Comparison of ENCODE assay signal across 9 cellular contexts in genomic region chr6:104623052-104623690, GRCh38.
DNase-seq lines count a peak whose midpoint lies in the region; ATAC-seq and TF ChIP-seq lines count a peak whose summit lies in the region.
"Had no signal": no experiment of that assay in that cellular context is flagged by ENCODE, and none has a peak within 500 bp of the region (broad histone marks: within the 10 kb centered on the region; RNA-seq: fewer than 3 reads in every experiment).

No MANE protein-coding gene starts in this region.

- H3K27me3 ChIP-seq in HAP-1 (ENCODE audit: low read depth) (no peaks in the 10 kb centered on the region), kidney epithelial cell (ENCODE audit: control insufficient read depth, insufficient read depth, low read length) (no peaks in the 10 kb centered on the region)

- in situ Hi-C loops in HAP-1 (cut with MboI; ENCODE audit: low sequenced_read_pairs) (no loop called here), SK-MEL-5 (cut with HindIII; ENCODE audit: low pct_unique_long_range_greater_than_20kb, low sequenced_read_pairs) (no loop called here)

- H3K4me1 ChIP-seq in HAP-1: peaks cover 15% of the 10 kb centered on the region

- H3K36me3 ChIP-seq in HAP-1 (replicated peaks) (no peaks in the 10 kb centered on the region), kidney epithelial cell (ENCODE audit: control insufficient read depth, insufficient read depth, low read length) (no peaks in the 10 kb centered on the region)

- ATAC-seq in GM21576 (IDR thresholded peaks at IDR 0.05; ENCODE audit: unreplicated experiment): no peak
- ATAC-seq in HG02623 (IDR thresholded peaks at IDR 0.05; ENCODE audit: unreplicated experiment): no peak

- H3K9me3 ChIP-seq in HAP-1: no peaks in the 10 kb centered on the region

- H3K4me3 ChIP-seq in HAP-1: no peak overlapping the region
- H3K4me3 ChIP-seq in kidney epithelial cell (ENCODE audit: low read depth, low read length): no peak overlapping the region

- DNase-seq in DMS114 treated with DMSO at 0.1 percent for 48 hours (lab: John Stamatoyannopoulos, UW; ENCODE audit: unreplicated experiment): peak; percentile 18
- DNase-seq in HAP-1 (ENCODE audit: low spot score in 2 of 2): peak; percentile 21 to 63
- DNase-seq in SK-MEL-5 (ENCODE audit: low read depth, low spot score): peak; percentile 34
- no peak for DNase-seq in kidney epithelial cell (ENCODE audit: low read depth)
- DNase-seq in erythroblast (lab: John Stamatoyannopoulos, UW): no peak
- DNase-seq in GM19238 (ENCODE audit: insufficient read length, low spot score): no peak
- DNase-seq: stimulated activated CD4-positive, alpha-beta T cell treated with anti-CD3 and anti-CD28 coated beads, Interleukin-4, amount 100 ng/mL, for 1 hour had no signal

- TF ChIP-seq CTCF in kidney epithelial cell (IDR thresholded peaks at IDR 0.05; ENCODE audit: insufficient read depth, low read length, poor library complexity, severe bottlenecking): peak; percentile 3

- TF ChIP-seq POLR2A in erythroblast (IDR thresholded peaks at IDR 0.05; ENCODE audit: low read length): no peak

Comparison
In these comparisons a context has a peak if more than half of its experiments do, and no peak if none do; other contexts are left out.
1. DNase-seq: peak in DMS114 treated with DMSO at 0.1 percent for 48 hours (single experiment), HAP-1 (2 of 2) and SK-MEL-5 (single experiment); none in kidney epithelial cell (single experiment), erythroblast (0 of 2) and GM19238 (single experiment).